1 cellular context compared by ENCODE assay signal in the genomic region with DNA sequence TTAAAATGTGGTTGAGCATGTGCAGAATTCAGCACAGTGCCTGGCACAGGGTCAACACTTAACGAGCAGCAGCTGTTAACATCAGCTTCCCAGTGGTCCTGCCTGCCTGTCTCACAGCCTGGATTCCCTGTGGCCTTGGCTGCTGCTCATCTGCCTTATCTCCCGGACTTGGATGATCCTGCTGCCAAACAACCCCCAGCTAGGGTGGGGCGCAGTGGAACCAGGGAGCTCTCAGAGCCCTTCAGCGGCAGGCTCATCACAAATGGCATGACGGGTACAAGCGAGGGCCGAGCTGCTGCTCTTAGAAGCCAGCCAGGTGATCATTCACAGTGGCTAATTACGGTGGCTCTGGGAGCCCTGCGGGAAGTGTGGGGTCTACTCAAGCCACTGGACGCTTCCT.
TF ChIP-seq lines count a peak whose summit lies in the region.

No MANE protein-coding gene starts in this region.

TF ChIP-seq in SK-N-SH, 30 proteins besides CTCF, POLR2A, EP300 and RAD21 (continued from another document):
- TF ChIP-seq, protein P1, sequence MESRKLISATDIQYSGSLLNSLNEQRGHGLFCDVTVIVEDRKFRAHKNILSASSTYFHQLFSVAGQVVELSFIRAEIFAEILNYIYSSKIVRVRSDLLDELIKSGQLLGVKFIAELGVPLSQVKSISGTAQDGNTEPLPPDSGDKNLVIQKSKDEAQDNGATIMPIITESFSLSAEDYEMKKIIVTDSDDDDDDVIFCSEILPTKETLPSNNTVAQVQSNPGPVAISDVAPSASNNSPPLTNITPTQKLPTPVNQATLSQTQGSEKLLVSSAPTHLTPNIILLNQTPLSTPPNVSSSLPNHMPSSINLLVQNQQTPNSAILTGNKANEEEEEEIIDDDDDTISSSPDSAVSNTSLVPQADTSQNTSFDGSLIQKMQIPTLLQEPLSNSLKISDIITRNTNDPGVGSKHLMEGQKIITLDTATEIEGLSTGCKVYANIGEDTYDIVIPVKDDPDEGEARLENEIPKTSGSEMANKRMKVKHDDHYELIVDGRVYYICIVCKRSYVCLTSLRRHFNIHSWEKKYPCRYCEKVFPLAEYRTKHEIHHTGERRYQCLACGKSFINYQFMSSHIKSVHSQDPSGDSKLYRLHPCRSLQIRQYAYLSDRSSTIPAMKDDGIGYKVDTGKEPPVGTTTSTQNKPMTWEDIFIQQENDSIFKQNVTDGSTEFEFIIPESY (IDR thresholded peaks at IDR 0.05; ENCODE audit: borderline replicate concordance, low read depth) = no peak
- TF ChIP-seq CHD2 (IDR thresholded peaks at IDR 0.05; ENCODE audit: low read length, partially characterized antibody) = peak; percentile 72
- peak; percentile 78 for TF ChIP-seq RCOR1 (IDR thresholded peaks at IDR 0.05; ENCODE audit: low read length)
- TF ChIP-seq, protein P2, sequence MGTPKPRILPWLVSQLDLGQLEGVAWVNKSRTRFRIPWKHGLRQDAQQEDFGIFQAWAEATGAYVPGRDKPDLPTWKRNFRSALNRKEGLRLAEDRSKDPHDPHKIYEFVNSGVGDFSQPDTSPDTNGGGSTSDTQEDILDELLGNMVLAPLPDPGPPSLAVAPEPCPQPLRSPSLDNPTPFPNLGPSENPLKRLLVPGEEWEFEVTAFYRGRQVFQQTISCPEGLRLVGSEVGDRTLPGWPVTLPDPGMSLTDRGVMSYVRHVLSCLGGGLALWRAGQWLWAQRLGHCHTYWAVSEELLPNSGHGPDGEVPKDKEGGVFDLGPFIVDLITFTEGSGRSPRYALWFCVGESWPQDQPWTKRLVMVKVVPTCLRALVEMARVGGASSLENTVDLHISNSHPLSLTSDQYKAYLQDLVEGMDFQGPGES (IDR thresholded peaks at IDR 0.05; ENCODE audit: low read depth, low read length) = no peak
